ENCODE assay signal across 1 cellular context in the genomic region with DNA sequence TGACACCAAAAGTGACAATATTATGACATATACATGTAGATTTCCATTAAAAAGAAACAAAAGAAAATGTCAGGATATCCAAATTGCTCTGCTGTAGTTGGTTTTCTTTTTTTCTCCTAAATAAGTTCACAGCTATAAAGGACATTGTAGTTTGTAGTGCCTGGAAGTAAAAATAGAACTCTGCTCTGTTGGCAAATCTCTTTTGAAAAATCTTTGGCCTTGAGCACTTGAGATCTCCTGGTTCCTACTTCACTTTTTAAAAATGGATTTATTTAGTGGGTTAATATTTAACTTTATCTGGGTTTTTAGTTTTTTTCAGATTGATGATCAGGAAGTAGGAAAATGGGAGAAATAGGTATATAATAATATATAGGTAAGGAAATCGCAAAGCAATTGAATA.
TF ChIP-seq lines count a peak whose summit lies in the region.

No MANE protein-coding gene starts in this region.

TF ChIP-seq in HepG2, 621 proteins besides CTCF, POLR2A, EP300 and RAD21:
- TF ChIP-seq ZNF180 (CRISPR knock-in tag; IDR thresholded peaks at IDR 0.05; ENCODE audit: borderline replicate concordance, low read depth) = no peak
- 0 out of 2 replicates have a peak, but pooled peaks have one; percentile 12 for TF ChIP-seq GATAD2A (CRISPR knock-in tag; IDR thresholded peaks at IDR 0.05)
- TF ChIP-seq, protein P1, sequence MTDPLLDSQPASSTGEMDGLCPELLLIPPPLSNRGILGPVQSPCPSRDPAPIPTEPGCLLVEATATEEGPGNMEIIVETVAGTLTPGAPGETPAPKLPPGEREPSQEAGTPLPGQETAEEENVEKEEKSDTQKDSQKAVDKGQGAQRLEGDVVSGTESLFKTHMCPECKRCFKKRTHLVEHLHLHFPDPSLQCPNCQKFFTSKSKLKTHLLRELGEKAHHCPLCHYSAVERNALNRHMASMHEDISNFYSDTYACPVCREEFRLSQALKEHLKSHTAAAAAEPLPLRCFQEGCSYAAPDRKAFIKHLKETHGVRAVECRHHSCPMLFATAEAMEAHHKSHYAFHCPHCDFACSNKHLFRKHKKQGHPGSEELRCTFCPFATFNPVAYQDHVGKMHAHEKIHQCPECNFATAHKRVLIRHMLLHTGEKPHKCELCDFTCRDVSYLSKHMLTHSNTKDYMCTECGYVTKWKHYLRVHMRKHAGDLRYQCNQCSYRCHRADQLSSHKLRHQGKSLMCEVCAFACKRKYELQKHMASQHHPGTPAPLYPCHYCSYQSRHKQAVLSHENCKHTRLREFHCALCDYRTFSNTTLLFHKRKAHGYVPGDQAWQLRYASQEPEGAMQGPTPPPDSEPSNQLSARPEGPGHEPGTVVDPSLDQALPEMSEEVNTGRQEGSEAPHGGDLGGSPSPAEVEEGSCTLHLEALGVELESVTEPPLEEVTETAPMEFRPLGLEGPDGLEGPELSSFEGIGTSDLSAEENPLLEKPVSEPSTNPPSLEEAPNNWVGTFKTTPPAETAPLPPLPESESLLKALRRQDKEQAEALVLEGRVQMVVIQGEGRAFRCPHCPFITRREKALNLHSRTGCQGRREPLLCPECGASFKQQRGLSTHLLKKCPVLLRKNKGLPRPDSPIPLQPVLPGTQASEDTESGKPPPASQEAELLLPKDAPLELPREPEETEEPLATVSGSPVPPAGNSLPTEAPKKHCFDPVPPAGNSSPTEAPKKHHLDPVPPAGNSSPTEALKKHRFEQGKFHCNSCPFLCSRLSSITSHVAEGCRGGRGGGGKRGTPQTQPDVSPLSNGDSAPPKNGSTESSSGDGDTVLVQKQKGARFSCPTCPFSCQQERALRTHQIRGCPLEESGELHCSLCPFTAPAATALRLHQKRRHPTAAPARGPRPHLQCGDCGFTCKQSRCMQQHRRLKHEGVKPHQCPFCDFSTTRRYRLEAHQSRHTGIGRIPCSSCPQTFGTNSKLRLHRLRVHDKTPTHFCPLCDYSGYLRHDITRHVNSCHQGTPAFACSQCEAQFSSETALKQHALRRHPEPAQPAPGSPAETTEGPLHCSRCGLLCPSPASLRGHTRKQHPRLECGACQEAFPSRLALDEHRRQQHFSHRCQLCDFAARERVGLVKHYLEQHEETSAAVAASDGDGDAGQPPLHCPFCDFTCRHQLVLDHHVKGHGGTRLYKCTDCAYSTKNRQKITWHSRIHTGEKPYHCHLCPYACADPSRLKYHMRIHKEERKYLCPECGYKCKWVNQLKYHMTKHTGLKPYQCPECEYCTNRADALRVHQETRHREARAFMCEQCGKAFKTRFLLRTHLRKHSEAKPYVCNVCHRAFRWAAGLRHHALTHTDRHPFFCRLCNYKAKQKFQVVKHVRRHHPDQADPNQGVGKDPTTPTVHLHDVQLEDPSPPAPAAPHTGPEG (CRISPR knock-in tag; IDR thresholded peaks at IDR 0.05) = no peak
- TF ChIP-seq, protein P2, sequence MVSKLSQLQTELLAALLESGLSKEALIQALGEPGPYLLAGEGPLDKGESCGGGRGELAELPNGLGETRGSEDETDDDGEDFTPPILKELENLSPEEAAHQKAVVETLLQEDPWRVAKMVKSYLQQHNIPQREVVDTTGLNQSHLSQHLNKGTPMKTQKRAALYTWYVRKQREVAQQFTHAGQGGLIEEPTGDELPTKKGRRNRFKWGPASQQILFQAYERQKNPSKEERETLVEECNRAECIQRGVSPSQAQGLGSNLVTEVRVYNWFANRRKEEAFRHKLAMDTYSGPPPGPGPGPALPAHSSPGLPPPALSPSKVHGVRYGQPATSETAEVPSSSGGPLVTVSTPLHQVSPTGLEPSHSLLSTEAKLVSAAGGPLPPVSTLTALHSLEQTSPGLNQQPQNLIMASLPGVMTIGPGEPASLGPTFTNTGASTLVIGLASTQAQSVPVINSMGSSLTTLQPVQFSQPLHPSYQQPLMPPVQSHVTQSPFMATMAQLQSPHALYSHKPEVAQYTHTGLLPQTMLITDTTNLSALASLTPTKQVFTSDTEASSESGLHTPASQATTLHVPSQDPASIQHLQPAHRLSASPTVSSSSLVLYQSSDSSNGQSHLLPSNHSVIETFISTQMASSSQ (IDR thresholded peaks at IDR 0.05; ENCODE audit: low read depth) = peak; percentile 12; the same call in 1 of the 2 replicates
- TF ChIP-seq, protein P2 (CRISPR knock-in tag; IDR thresholded peaks at IDR 0.05; ENCODE audit: borderline replicate concordance) = no peak
